ENCODE assay signal across 19 cellular contexts in the genomic region with DNA sequence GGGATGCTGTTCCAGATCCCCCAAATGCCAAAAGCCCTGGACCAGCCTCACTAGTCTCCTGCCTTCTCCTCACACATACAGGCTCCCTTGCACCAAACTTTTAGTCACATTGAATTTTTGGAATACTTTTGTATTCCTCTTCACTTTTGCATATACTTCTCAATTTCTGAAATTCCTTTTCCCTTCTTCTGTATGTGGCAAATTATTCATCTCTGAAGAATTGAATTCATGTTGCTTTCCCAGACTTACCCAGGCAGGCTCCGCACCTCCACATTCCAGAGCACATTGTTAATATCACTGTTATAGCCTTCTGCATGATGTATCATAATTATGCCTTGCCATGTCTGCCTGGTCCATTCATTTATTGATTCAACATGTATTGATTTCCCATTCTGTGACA.
DNase-seq lines count a peak whose midpoint lies in the region; ATAC-seq, FAIRE-seq and TF ChIP-seq lines count a peak whose summit lies in the region.
"Had no signal": no experiment of that assay in that cellular context is flagged by ENCODE, and none has a peak within 500 bp of the region (broad histone marks: within the 10 kb centered on the region; RNA-seq: fewer than 3 reads in every experiment).

No MANE protein-coding gene starts in this region.

- H3K9me3 ChIP-seq in astrocyte (ENCODE audit: insufficient read depth, low read depth, low read length): no peaks in the 10 kb centered on the region

- peak overlapping the region; percentile 77 for H3K27ac ChIP-seq in astrocyte (ENCODE audit: low read depth, low read length)
- H3K27ac ChIP-seq: C4-2B, RWPE1 had no signal

- peaks cover 58% of the 10 kb centered on the region for H3K4me1 Mint-ChIP-seq in astrocyte (ENCODE audit: low read depth, unreplicated experiment)
- H3K4me1 Mint-ChIP-seq in activated CD8-positive, alpha-beta memory T cell treated with anti-CD3 and anti-CD28 coated beads, Interleukin-2, amount 10 ng/mL, durations not matched to agents 7 days and 5 days: no peaks in the 10 kb centered on the region

- H3K4me3 Mint-ChIP-seq in astrocyte (ENCODE audit: unreplicated experiment): no peak overlapping the region
- H3K4me3 Mint-ChIP-seq in activated CD8-positive, alpha-beta memory T cell treated with anti-CD3 and anti-CD28 coated beads, Interleukin-2, amount 10 ng/mL, durations not matched to agents 7 days and 5 days: no peak overlapping the region
- H3K4me3 Mint-ChIP-seq: HFFc6 had no signal

- CTCF ChIA-PET in activated CD8-positive, alpha-beta memory T cell treated with anti-CD3 and anti-CD28 coated beads, Interleukin-2, amount 10 ng/mL, durations not matched to agents 7 days and 5 days (lab: Charles Lee): no interaction called here

- H3K79me2 ChIP-seq in astrocyte (ENCODE audit: insufficient read depth, low read length): no peaks in the 10 kb centered on the region

- no peaks in the 10 kb centered on the region for H3K36me3 ChIP-seq in astrocyte (ENCODE audit: insufficient read depth, low read length)

- H3K27me3 ChIP-seq in astrocyte (ENCODE audit: insufficient read depth, low read length): no peaks in the 10 kb centered on the region

- ATAC-seq in activated CD8-positive, alpha-beta memory T cell treated with anti-CD3 and anti-CD28 coated beads, Interleukin-2, amount 10 ng/mL, durations not matched to agents 7 days and 5 days: no peak
- ATAC-seq: PC-3 had no signal

- DNase-seq in AG20443 (ENCODE audit: low spot score) (peak; percentile 35), HT1080 (ENCODE audit: low read depth) (peak; percentile 2), astrocyte (ENCODE audit: low read depth) (peak; percentile 81), non-pigmented ciliary epithelial cell (ENCODE audit: low read depth) (peak; percentile 15), DMS114 treated with DMSO at 0.1 percent for 48 hours (lab: John Stamatoyannopoulos, UW; ENCODE audit: unreplicated experiment) (no peak)
- no peak for DNase-seq in NK-92 treated with Interleukin-12 subunit alpha and Interleukin-12 subunit beta, amount 100 ng/mL, for 24 hours (lab: John Stamatoyannopoulos, UW)
- DNase-seq in stimulated activated naive CD4-positive, alpha-beta T cell (lab: John Stamatoyannopoulos, UW): no peak
- DNase-seq in activated CD8-positive, alpha-beta memory T cell treated with anti-CD3 and anti-CD28 coated beads, Interleukin-2, amount 10 ng/mL, durations not matched to agents 7 days and 5 days: no peak
- DNase-seq: HFFc6, Karpas-422, NCI-H1417 treated with DMSO at 0.1 percent for 48 hours, NCI-H2029, NCI-H2171, NCI-H446 treated with DMSO at 0.1 percent for 48 hours, PC-3 had no signal

- TF ChIP-seq CTCF in astrocyte (IDR thresholded peaks at IDR 0.05; ENCODE audit: insufficient read depth, low read depth, low read length): no peak

- H3K27ac Mint-ChIP-seq in astrocyte (ENCODE audit: unreplicated experiment): peak overlapping the region; percentile 97
- no peak overlapping the region for H3K27ac Mint-ChIP-seq in activated CD8-positive, alpha-beta memory T cell treated with anti-CD3 and anti-CD28 coated beads, Interleukin-2, amount 10 ng/mL, durations not matched to agents 7 days and 5 days
- H3K27ac Mint-ChIP-seq: HFFc6 had no signal

- no peak overlapping the region for H3K4me3 ChIP-seq in astrocyte (ENCODE audit: insufficient read depth, low read depth, low read length)

- no peak for FAIRE-seq in astrocyte (lab: Jason Lieb, UNC)
- FAIRE-seq: A204.1, H1 had no signal

- no peaks in the 10 kb centered on the region for H4K20me1 ChIP-seq in astrocyte (ENCODE audit: insufficient read depth, low read length)

- peaks cover 13% of the 10 kb centered on the region for H3K4me1 ChIP-seq in astrocyte (ENCODE audit: insufficient read depth, low read length)

- peak overlapping the region; percentile 26 for H3K9ac ChIP-seq in astrocyte (ENCODE audit: low read length)

- H3K4me2 ChIP-seq in astrocyte (ENCODE audit: low read length): peak overlapping the region; percentile 42

- H2AFZ ChIP-seq in astrocyte (ENCODE audit: low read depth, low read length): no peak overlapping the region

- H3K36me3 Mint-ChIP-seq in astrocyte (ENCODE audit: low read depth, unreplicated experiment): no peaks in the 10 kb centered on the region
- H3K36me3 Mint-ChIP-seq in activated CD8-positive, alpha-beta memory T cell treated with anti-CD3 and anti-CD28 coated beads, Interleukin-2, amount 10 ng/mL, durations not matched to agents 7 days and 5 days: no peaks in the 10 kb centered on the region

- H3K9me3 Mint-ChIP-seq in astrocyte (ENCODE audit: unreplicated experiment): no peaks in the 10 kb centered on the region
- no peaks in the 10 kb centered on the region for H3K9me3 Mint-ChIP-seq in activated CD8-positive, alpha-beta memory T cell treated with anti-CD3 and anti-CD28 coated beads, Interleukin-2, amount 10 ng/mL, durations not matched to agents 7 days and 5 days (ENCODE audit: low read depth)

- H3K27me3 Mint-ChIP-seq in astrocyte (ENCODE audit: low read depth, unreplicated experiment): no peaks in the 10 kb centered on the region
- no peaks in the 10 kb centered on the region for H3K27me3 Mint-ChIP-seq in activated CD8-positive, alpha-beta memory T cell treated with anti-CD3 and anti-CD28 coated beads, Interleukin-2, amount 10 ng/mL, durations not matched to agents 7 days and 5 days

Comparison
In these comparisons a context has a peak if more than half of its experiments do, and no peak if none do; other contexts are left out.
1. DNase-seq: peak in AG20443 (single experiment), HT1080 (single experiment), astrocyte (single experiment) and non-pigmented ciliary epithelial cell (single experiment); none in NK-92 treated with Interleukin-12 subunit alpha and Interleukin-12 subunit beta, amount 100 ng/mL, for 24 hours (single experiment), stimulated activated naive CD4-positive, alpha-beta T cell (0 of 6), activated CD8-positive, alpha-beta memory T cell treated with anti-CD3 and anti-CD28 coated beads, Interleukin-2, amount 10 ng/mL, durations not matched to agents 7 days and 5 days (single experiment) and DMS114 treated with DMSO at 0.1 percent for 48 hours (single experiment).